11 cellular contexts compared by ENCODE assay signal in genomic region chr14:55599250-55599879, GRCh38. TPM values are rescaled to one million over a fixed set of nuclear protein-coding genes. Genes with fewer than 3 reads are reported as not detected.
DNase-seq lines count a peak whose midpoint lies in the region; ATAC-seq, FAIRE-seq and TF ChIP-seq lines count a peak whose summit lies in the region.
"Had no signal": no experiment of that assay in that cellular context is flagged by ENCODE, and none has a peak within 500 bp of the region (broad histone marks: within the 10 kb centered on the region; RNA-seq: fewer than 3 reads in every experiment).

No MANE protein-coding gene starts in this region.

- H4K20me1 ChIP-seq in hepatocyte (ENCODE audit: insufficient read depth, poor library complexity, severe bottlenecking), result peaks cover 20% of the 10 kb centered on the region

- H3K4me1 ChIP-seq in A549 (peaks cover 63% of the 10 kb centered on the region), hepatocyte (ENCODE audit: insufficient read depth) (peaks cover 4% of the 10 kb centered on the region)

- POLR2A ChIA-PET in A549 (lab: Yijun Ruan, JAX), result interaction anchor here (0.6 to 0.9 kb wide), 2 partner anchors 153 to 870 kb away, joined by 3 to 4 read pairs; no protein-coding TSS in a partner anchor

- CTCF ChIA-PET in A549 (lab: Yijun Ruan, JAX), result interaction anchor here (2.1 to 3.0 kb wide), 2 partner anchors 153 to 161 kb away, joined by 5 to 19 read pairs; no protein-coding TSS in a partner anchor

- no peak for TF ChIP-seq POLR2A in A549 (IDR thresholded peaks at IDR 0.05; ENCODE audit: low read length)
- no peak for TF ChIP-seq POLR2A in GM18505 (IDR thresholded peaks at IDR 0.05; ENCODE audit: borderline replicate concordance, extremely low read depth, insufficient read depth, insufficient read length)

- TF ChIP-seq CTCF in A549 (IDR thresholded peaks at IDR 0.05) (no peak), hepatocyte (IDR thresholded peaks at IDR 0.05; ENCODE audit: poor library complexity) (no peak)

- H2AFZ ChIP-seq in hepatocyte, result no peak overlapping the region

- peak overlapping the region; percentile 76 for H3K4me2 ChIP-seq in A549
- H3K4me2 ChIP-seq in hepatocyte, result no peak overlapping the region

- H3K36me3 ChIP-seq in hepatocyte (replicated peaks; ENCODE audit: insufficient read depth, low read depth) (no peaks in the 10 kb centered on the region), MG63 (no peaks in the 10 kb centered on the region; the same call in 1 of the 2 replicates)

- TF ChIP-seq RAD21 in A549 (conservative IDR thresholded peaks at IDR 0.05 in 1 of 2, IDR thresholded peaks at IDR 0.05 in 1 of 2), result peak in 1 of 2 experiments; percentile 47; a peak in 4 of 5 replicates

- H3K27ac ChIP-seq in A549 (peak overlapping the region; percentile 77 to 88), hepatocyte (no peak overlapping the region)

- WGBS in A549 (ENCODE audit: missing lambda C conversion rate), result 1% methylated on average over 14 of the region's 14 CpGs
- 88% methylated on average over 14 of the region's 14 CpGs for WGBS in hepatocyte (ENCODE audit: low lambda C conversion rate, missing lambda C conversion rate)

- H3K27me3 ChIP-seq in hepatocyte (no peaks in the 10 kb centered on the region), MG63 (no peaks in the 10 kb centered on the region)

- peak; percentile 63 to 92; a peak in 4 of 6 replicates for ATAC-seq in A549
- no peak for ATAC-seq in GM18867 (IDR thresholded peaks at IDR 0.05; ENCODE audit: unreplicated experiment)
- no peak for ATAC-seq in GM18505 (IDR thresholded peaks at IDR 0.05; ENCODE audit: unreplicated experiment)
- no peak for ATAC-seq in HG03571 (IDR thresholded peaks at IDR 0.05; ENCODE audit: unreplicated experiment)
- ATAC-seq: stimulated activated naive CD8-positive, alpha-beta T cell treated with anti-CD3 and anti-CD28 coated beads, Interleukin-15, amount 100 ng/mL, for 72 hours had no signal

- TF ChIP-seq EP300 in A549 (IDR thresholded peaks at IDR 0.05), result peak; percentile 56 to 74; a peak in 2 of 5 replicates

- peak overlapping the region; percentile 39 for H3K4me3 ChIP-seq in A549
- no peak overlapping the region for H3K4me3 ChIP-seq in hepatocyte
- no peak overlapping the region for H3K4me3 ChIP-seq in MG63

- H3K9me3 ChIP-seq in A549, result no peaks in the 10 kb centered on the region
- H3K9me3 ChIP-seq in hepatocyte (ENCODE audit: low read depth), result no peaks in the 10 kb centered on the region
- H3K9me3 ChIP-seq in MG63, result peaks cover 3% of the 10 kb centered on the region; the same call in 1 of the 2 replicates

- H3K9me2 ChIP-seq in hepatocyte (replicated peaks; ENCODE audit: insufficient read depth), result no peaks in the 10 kb centered on the region

- peaks cover 100% of the 10 kb centered on the region for H3K79me2 ChIP-seq in hepatocyte

- no peak for FAIRE-seq in A549 (lab: Jason Lieb, UNC)

- DNase-seq in A549 (ENCODE audit: low read depth in 1 of 2, low spot score in 1 of 2) (peak in 1 of 2 experiments; percentile 90), HT-29 (ENCODE audit: low spot score) (peak; percentile 63), SK-MEL-5 (ENCODE audit: low read depth, low spot score) (peak; percentile 67), hepatocyte (ENCODE audit: low spot score) (peak; percentile 42), MG63 (no peak)
- DNase-seq: AML-193; stimulated activated CD4-positive, alpha-beta T cell treated with anti-CD3 and anti-CD28 coated beads, Interleukin-4, amount 100 ng/mL, for 1 hour; stimulated activated naive CD8-positive, alpha-beta T cell treated with anti-CD3 and anti-CD28 coated beads, Interleukin-15, amount 100 ng/mL, for 72 hours had no signal

- in situ Hi-C loops in SK-MEL-5 (cut with HindIII; ENCODE audit: low pct_unique_long_range_greater_than_20kb, low sequenced_read_pairs), result no loop called here

TF ChIP-seq in A549, 52 proteins besides CTCF, POLR2A, EP300 and RAD21:
- TF ChIP-seq HOXB13 (CRISPR knock-in tag; IDR thresholded peaks at IDR 0.05; ENCODE audit: low read depth), result no peak
- no peak for TF ChIP-seq MAFK (IDR thresholded peaks at IDR 0.05; ENCODE audit: partially characterized antibody)
- TF ChIP-seq MAX (IDR thresholded peaks at IDR 0.05), result peak; percentile 71
- TF ChIP-seq JUN (IDR thresholded peaks at IDR 0.05), result peak; percentile 67 to 89
- peak; percentile 4; the same call in 1 of the 2 replicates for TF ChIP-seq FOSL2 (IDR thresholded peaks at IDR 0.05)
- TF ChIP-seq FOSL2 (CRISPR knock-in tag; IDR thresholded peaks at IDR 0.05), result peak; percentile 43
- TF ChIP-seq ATOH8 (CRISPR knock-in tag; IDR thresholded peaks at IDR 0.05; ENCODE audit: low read depth), result 0 out of 2 replicates have a peak, but pooled peaks have one; percentile 23
- no peak for TF ChIP-seq RARB (CRISPR knock-in tag; IDR thresholded peaks at IDR 0.05)
- peak; percentile 35 for TF ChIP-seq SMC3 (IDR thresholded peaks at IDR 0.05)
- no peak for TF ChIP-seq POLR2AphosphoS2 (conservative IDR thresholded peaks at IDR 0.05; ENCODE audit: low read length)
- TF ChIP-seq JUNB (IDR thresholded peaks at IDR 0.05), result peak; percentile 57; the same call in 1 of the 2 replicates
- peak; percentile 71 for TF ChIP-seq GATA3 (IDR thresholded peaks at IDR 0.05; ENCODE audit: borderline replicate concordance)
- TF ChIP-seq CEBPB (IDR thresholded peaks at IDR 0.05), result peak; percentile 91 to 98
- TF ChIP-seq HES2 (IDR thresholded peaks at IDR 0.05), result peak; percentile 71; the same call in 1 of the 2 replicates
TF ChIP-seq in A549: peak in this region for 9.

RNA-seq across cellular contexts. Expression of gene KTN1, which starts 19.4 kb away (rescaled TPM):
- polyA plus RNA-seq in A549 (2011; rRNA removed) (118 and 233 TPM in 2 replicates), A549 (2017; fragmentation: RNase III; extraction: RNeasy Plus Mini Kit Qiagen cat#74134 plus additional on column Dnase treatment) (153 to 158 TPM (median 157 TPM) in 3 replicates), hepatocyte (164 and 209 TPM in 2 replicates)
- polyA plus RNA-seq in A549 (2012; cell fraction: cytosol; rRNA removed), result 21.8 and 27.5 TPM in 2 replicates
- polyA plus RNA-seq in A549 (2012; cell fraction: nucleus; rRNA removed), result 19.7 and 27.1 TPM in 2 replicates
- 36.4 and 36.9 TPM in 2 replicates for polyA minus RNA-seq in A549 (2011; rRNA and poly(A)+ RNA removed)
- 22.6 and 25.1 TPM in 2 replicates for total RNA-seq in HT-29 (2014; rRNA removed; shearing (Covaris generic))
- total RNA-seq in SK-MEL-5 (2014; rRNA removed; shearing (Covaris generic)), result 123 and 132 TPM in 2 replicates
- polyA plus RNA-seq in SK-MEL-5 (2015; cell fraction: cytosol; rRNA removed), result 52.2 and 77.7 TPM in 2 replicates
- polyA plus RNA-seq in SK-MEL-5 (2015; cell fraction: nucleus; rRNA removed), result 97.7 and 137 TPM in 2 replicates
- 131 and 150 TPM in 2 replicates for total RNA-seq in hepatocyte
- 56.9 and 153 TPM in 2 replicates for total RNA-seq in MG63 (2014; rRNA removed; shearing (Covaris generic); ENCODE audit: low replicate concordance)

Comparison
In these comparisons a context has a peak if more than half of its experiments do, and no peak if none do; other contexts are left out.
1. ATAC-seq: peak in A549 (2 of 2); none in GM18867 (single experiment), GM18505 (single experiment) and HG03571 (single experiment).